ENCODE assay signal across 8 cellular contexts in the genomic region with DNA sequence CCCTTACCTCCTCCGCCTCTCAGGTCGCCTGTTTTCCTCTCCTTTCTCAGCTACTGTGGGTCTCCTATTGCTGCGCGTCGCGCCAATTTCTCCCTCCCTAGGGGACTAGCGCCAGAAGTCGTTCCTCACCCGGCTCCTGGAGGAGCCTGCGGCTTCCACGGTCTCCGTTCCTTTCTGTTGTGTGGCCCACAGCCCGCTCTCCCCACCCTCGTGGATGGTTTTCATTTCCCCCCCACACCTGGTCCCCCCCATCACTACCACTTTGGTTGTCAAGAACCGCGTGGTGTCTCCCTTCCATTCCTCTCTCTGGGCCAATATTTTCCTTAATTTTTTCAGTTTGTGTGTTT. TPM values are rescaled to one million over a fixed set of nuclear protein-coding genes. Genes with fewer than 3 reads are reported as not detected.
DNase-seq lines count a peak whose midpoint lies in the region; ATAC-seq and TF ChIP-seq lines count a peak whose summit lies in the region.

No MANE protein-coding gene starts in this region.

- H3K9me3 ChIP-seq in SK-N-SH (no peaks in the 10 kb centered on the region), liver (ENCODE audit: control insufficient read depth in 4 of 4, low read length in 3 of 4) (no peaks in the 10 kb centered on the region), subcutaneous abdominal adipose tissue (ENCODE audit: control insufficient read depth in 5 of 5, low read length in 5 of 5) (no peaks in the 10 kb centered on the region)

- H4K20me1 ChIP-seq in SK-N-SH (ENCODE audit: insufficient read depth): no peaks in the 10 kb centered on the region

- WGBS in SK-N-SH (ENCODE audit: low lambda C conversion rate): 4% methylated on average over 15 of the region's 16 CpGs
- WGBS in liver: under 1% methylated on average over 16 of the region's 16 CpGs

- ATAC-seq in SK-N-SH treated with all-trans-retinoic acid at 6 μM for 48 hours: no peak

- H3K27me3 ChIP-seq in SK-N-SH (ENCODE audit: insufficient read depth) (no peaks in the 10 kb centered on the region), H7 (ENCODE audit: control insufficient read depth, insufficient read depth, low read length) (no peaks in the 10 kb centered on the region), liver (ENCODE audit: control insufficient read depth in 4 of 4, insufficient read depth in 4 of 4, low read length in 3 of 4) (no peaks in the 10 kb centered on the region), subcutaneous abdominal adipose tissue (ENCODE audit: control insufficient read depth in 5 of 5, insufficient read depth in 4 of 5, low read length in 5 of 5) (no peaks in the 10 kb centered on the region)

- H3K9ac ChIP-seq in SK-N-SH (peak overlapping the region; percentile 96), liver (ENCODE audit: low read depth in 1 of 2, low read length in 2 of 2) (peak overlapping the region; percentile 66 to 72), subcutaneous abdominal adipose tissue (ENCODE audit: low read length in 5 of 5) (peak overlapping the region; percentile 81 to 98 (median 95))

- no peak for TF ChIP-seq RAD21 in SK-N-SH (IDR thresholded peaks at IDR 0.05; ENCODE audit: low read length)
- no peak for TF ChIP-seq RAD21 in liver (IDR thresholded peaks at IDR 0.05)

- H3K4me3 ChIP-seq in SK-N-SH (ENCODE audit: low read depth in 2 of 2, low read length in 1 of 2) (peak overlapping the region; percentile 90 to 96), H7 (ENCODE audit: insufficient read depth, low read depth, low read length) (peak overlapping the region; percentile 83), liver (ENCODE audit: low read depth in 1 of 3, low read length in 3 of 3) (peak overlapping the region; percentile 83 to 99 (median 93)), subcutaneous abdominal adipose tissue (ENCODE audit: low read depth in 1 of 5, low read length in 5 of 5) (peak overlapping the region; percentile 90 to 98 (median 98))

- peak overlapping the region; percentile 74 for H2AFZ ChIP-seq in SK-N-SH (ENCODE audit: low read depth)

- DNase-seq in SK-N-SH (no peak), H7 (no peak), NAMALWA (ENCODE audit: low spot score) (peak; percentile 72), caudate nucleus (lab: John Stamatoyannopoulos, UW) (peak in 21 of 61 donors; percentile 20 to 71 (median 51)), NCI-H1417 treated with DMSO at 0.1 percent for 48 hours (lab: John Stamatoyannopoulos, UW) (no peak)

- no peak for TF ChIP-seq CTCF in SK-N-SH (IDR thresholded peaks at IDR 0.05)
- TF ChIP-seq CTCF in liver (IDR thresholded peaks at IDR 0.05; ENCODE audit: low read depth, low read length, missing input control): no peak

- H3K36me3 ChIP-seq in SK-N-SH (replicated peaks in 1 of 2; ENCODE audit: control insufficient read depth in 1 of 2, insufficient read depth in 2 of 2, low read length in 1 of 2) (peaks cover 17 to 25% of the 10 kb centered on the region in 2 experiments), H7 (replicated peaks; ENCODE audit: control insufficient read depth, insufficient read depth, low read length) (peaks cover 5% of the 10 kb centered on the region; the same call in 1 of the 2 replicates), liver (ENCODE audit: control insufficient read depth in 4 of 4, insufficient read depth in 3 of 4, low read depth in 1 of 4, low read length in 3 of 4) (peaks cover 0 to 8% (median 2%) of the 10 kb centered on the region in 4 donors), subcutaneous abdominal adipose tissue (ENCODE audit: control insufficient read depth in 5 of 5, insufficient read depth in 5 of 5, low read length in 5 of 5) (peaks cover 0 to 8% (median 3%) of the 10 kb centered on the region in 5 donors)

- H3K27ac ChIP-seq in SK-N-SH (ENCODE audit: low read depth in 2 of 2, low read length in 1 of 2) (peak overlapping the region; percentile 93 to 97), caudate nucleus (ENCODE audit: low read depth, low read length) (peak overlapping the region; percentile 84), liver (ENCODE audit: low read depth in 1 of 2, low read length in 2 of 2) (peak overlapping the region; percentile 92 to 96), subcutaneous abdominal adipose tissue (ENCODE audit: low read depth, low read length) (peak overlapping the region; percentile 97)

- H3K4me1 ChIP-seq in SK-N-SH (ENCODE audit: control insufficient read depth in 1 of 2, insufficient read depth in 2 of 2, low read depth in 1 of 2, low read length in 1 of 2) (peaks cover 11 to 13% of the 10 kb centered on the region in 2 experiments; a peak in 3 of 4 replicates), liver (ENCODE audit: control insufficient read depth in 4 of 4, insufficient read depth in 4 of 4, low read length in 3 of 4) (peaks cover 3 to 28% (median 17%) of the 10 kb centered on the region in 4 donors), subcutaneous abdominal adipose tissue (ENCODE audit: control insufficient read depth in 5 of 5, insufficient read depth in 5 of 5, low read length in 5 of 5) (peaks cover 4 to 60% (median 43%) of the 10 kb centered on the region in 5 donors)

- H3K4me2 ChIP-seq in SK-N-SH: peak overlapping the region; percentile 92

- POLR2A ChIA-PET in SK-N-SH (lab: Yijun Ruan, JAX): interaction anchor here (0.6 to 1.2 kb wide), 3 partner anchors 9 to 493 kb away, joined by 3 to 4 read pairs (median 3); no protein-coding TSS in a partner anchor

- peaks cover 21% of the 10 kb centered on the region for H3F3A ChIP-seq in SK-N-SH (replicated peaks; ENCODE audit: insufficient read depth)

- no peaks in the 10 kb centered on the region for H3K9me2 ChIP-seq in SK-N-SH

- TF ChIP-seq EP300 in SK-N-SH (IDR thresholded peaks at IDR 0.05; ENCODE audit: borderline replicate concordance in 1 of 2, low read depth in 1 of 2, low read length in 1 of 2): no peak

- CTCF ChIA-PET in SK-N-SH (lab: Yijun Ruan, JAX): interaction anchor here (0.9 to 1.8 kb wide), 3 partner anchors 12 to 123 kb away, joined by 3 read pairs; no protein-coding TSS in a partner anchor

- peaks cover 96% of the 10 kb centered on the region for H3K79me2 ChIP-seq in SK-N-SH (ENCODE audit: insufficient read depth)

TF ChIP-seq in SK-N-SH, 30 proteins besides CTCF, POLR2A, EP300 and RAD21:
- TF ChIP-seq SMC3 (IDR thresholded peaks at IDR 0.05; ENCODE audit: low read depth, low read length): no peak

TF ChIP-seq in SK-N-SH treated with all-trans-retinoic acid at 6 μM for 48 hours, 23 proteins besides CTCF, POLR2A, EP300 and RAD21 (continues in another document):
- no peak for TF ChIP-seq ARNTL (CRISPR knock-in tag; IDR thresholded peaks at IDR 0.05; ENCODE audit: borderline replicate concordance, low read depth)

TF ChIP-seq in liver, 16 proteins besides CTCF, POLR2A, EP300 and RAD21:
- TF ChIP-seq RXRA (IDR thresholded peaks at IDR 0.05) (no peak), FOXA2 (IDR thresholded peaks at IDR 0.05) (no peak), TAF1 (conservative IDR thresholded peaks at IDR 0.05) (no peak), HNF4G (IDR thresholded peaks at IDR 0.05) (no peak), SP1 (IDR thresholded peaks at IDR 0.05) (no peak), YY1 (IDR thresholded peaks at IDR 0.05) (no peak)
- TF ChIP-seq, protein P1, sequence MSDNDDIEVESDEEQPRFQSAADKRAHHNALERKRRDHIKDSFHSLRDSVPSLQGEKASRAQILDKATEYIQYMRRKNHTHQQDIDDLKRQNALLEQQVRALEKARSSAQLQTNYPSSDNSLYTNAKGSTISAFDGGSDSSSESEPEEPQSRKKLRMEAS (IDR thresholded peaks at IDR 0.05): no peak

RNA-seq across cellular contexts. Expression of a gene that starts 0.5 kb away (rescaled TPM):
- 21.7 and 29.8 TPM in 2 replicates for polyA plus RNA-seq in SK-N-SH (2012; rRNA removed)
- 26.4 and 27.7 TPM in 2 replicates for polyA plus RNA-seq in SK-N-SH (2012; cell fraction: cytosol; rRNA removed)
- 34.0 and 50.1 TPM in 2 replicates for polyA plus RNA-seq in SK-N-SH (2012; cell fraction: nucleus; rRNA removed)
- 18.8 and 24.1 TPM in 2 replicates for total RNA-seq in H7 (2014; rRNA removed; shearing (Covaris generic))
- total RNA-seq in liver: 10 to 100 TPM; 12.7 to 36.3 TPM
- polyA plus RNA-seq in liver: 10 to 100 TPM in 1 of 2 donors, 1 to 10 TPM in 1; 6.1 to 11.6 TPM

RNA-seq across cellular contexts. Expression of a gene that starts 0.7 kb away (rescaled TPM):
- polyA plus RNA-seq in SK-N-SH (2012; rRNA removed) (17.3 and 26.2 TPM in 2 replicates), liver (10 to 100 TPM; 21.9 to 25.2 TPM)
- 29.0 and 40.0 TPM in 2 replicates for polyA plus RNA-seq in SK-N-SH (2012; cell fraction: cytosol; rRNA removed)
- 13.5 and 23.2 TPM in 2 replicates for polyA plus RNA-seq in SK-N-SH (2012; cell fraction: nucleus; rRNA removed)
- 38.3 and 39.8 TPM in 2 replicates for total RNA-seq in H7 (2014; rRNA removed; shearing (Covaris generic))
- total RNA-seq in liver: 10 to 100 TPM; 15.0 to 26.4 TPM

RNA-seq across cellular contexts. Expression of a gene that starts 59.7 kb away (rescaled TPM):
- polyA plus RNA-seq in SK-N-SH (2012; rRNA removed) (31.4 and 37.1 TPM in 2 replicates), liver (1 to 10 TPM; 3.1 to 8.1 TPM)
- 41.9 and 50.6 TPM in 2 replicates for polyA plus RNA-seq in SK-N-SH (2012; cell fraction: cytosol; rRNA removed)
- 20.6 and 23.5 TPM in 2 replicates for polyA plus RNA-seq in SK-N-SH (2012; cell fraction: nucleus; rRNA removed)
- 25.6 and 31.0 TPM in 2 replicates for total RNA-seq in H7 (2014; rRNA removed; shearing (Covaris generic))
- 1 to 10 TPM; 7.9 to 9.1 TPM for total RNA-seq in liver
